9 cellular contexts compared by ENCODE assay signal in the genomic region with DNA sequence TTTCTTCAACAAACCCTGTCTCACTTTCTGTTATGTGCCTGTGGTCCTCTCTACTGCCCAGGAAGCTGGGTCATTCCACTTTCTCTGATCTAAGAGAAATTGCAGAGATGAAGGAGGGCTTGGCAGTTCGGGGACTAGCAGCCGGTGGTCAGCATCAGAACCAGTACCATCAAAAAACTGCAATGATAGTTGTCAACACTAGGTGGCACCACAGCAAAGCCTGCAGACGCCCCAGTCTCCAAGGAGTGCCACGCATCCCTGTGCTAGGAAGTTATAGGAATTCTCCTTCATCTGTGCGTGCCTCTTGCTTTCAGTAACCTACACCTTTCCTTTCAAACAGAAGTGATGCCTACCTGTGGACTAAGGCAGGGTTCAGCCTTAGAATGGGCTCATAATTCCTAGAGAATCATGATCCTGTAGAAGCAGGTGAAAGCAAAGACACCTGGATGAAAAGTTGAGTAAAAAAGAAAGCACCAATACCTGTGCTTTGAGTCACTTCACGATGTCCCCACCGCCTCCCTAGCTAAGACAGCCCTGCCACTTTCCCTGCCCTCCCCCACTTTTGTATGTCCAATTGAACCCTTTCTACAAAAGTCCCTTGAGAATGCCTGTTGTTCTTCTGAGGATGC.
DNase-seq lines count a peak whose midpoint lies in the region; ATAC-seq and TF ChIP-seq lines count a peak whose summit lies in the region.
"Had no signal": no experiment of that assay in that cellular context is flagged by ENCODE, and none has a peak within 500 bp of the region (broad histone marks: within the 10 kb centered on the region; RNA-seq: fewer than 3 reads in every experiment).

No MANE protein-coding gene starts in this region.

- DNase-seq in BE2C (peak; percentile 64), NCI-H1092 (lab: John Stamatoyannopoulos, UW) (peak; percentile 40), heart left ventricle (peak in 3 of 5 donors; percentile 31 to 41 (median 32)), pulmonary artery endothelial cell (ENCODE audit: low read depth, low spot score) (peak; percentile 5), posterior vena cava (ENCODE audit: low spot score) (no peak)
- peak; percentile 3 for DNase-seq in activated naive CD8-positive, alpha-beta T cell treated with anti-CD3 and anti-CD28 coated beads for 36 hours

- no peak for TF ChIP-seq POLR2A in heart left ventricle (IDR thresholded peaks at IDR 0.05)

- no peaks in the 10 kb centered on the region for H3K4me1 Mint-ChIP-seq in activated naive CD8-positive, alpha-beta T cell treated with anti-CD3 and anti-CD28 coated beads for 36 hours
- H3K4me1 Mint-ChIP-seq: memory B cell had no signal

- H3K27me3 Mint-ChIP-seq in activated naive CD8-positive, alpha-beta T cell treated with anti-CD3 and anti-CD28 coated beads for 36 hours = peaks cover 15% of the 10 kb centered on the region

- no peaks in the 10 kb centered on the region for H3K9me3 ChIP-seq in BE2C
- no peaks in the 10 kb centered on the region for H3K9me3 ChIP-seq in heart left ventricle

- H3K36me3 ChIP-seq in BE2C (no peaks in the 10 kb centered on the region), heart left ventricle (no peaks in the 10 kb centered on the region)

- H3K9me3 Mint-ChIP-seq in activated naive CD8-positive, alpha-beta T cell treated with anti-CD3 and anti-CD28 coated beads for 36 hours = no peaks in the 10 kb centered on the region
- H3K9me3 Mint-ChIP-seq: memory B cell had no signal

- peak; percentile 90 for TF ChIP-seq CTCF in BE2C (IDR thresholded peaks at IDR 0.05; ENCODE audit: low read depth, low read length)
- TF ChIP-seq CTCF in heart left ventricle (IDR thresholded peaks at IDR 0.05) = peak; percentile 71 to 89 (median 82)

- H3K4me3 ChIP-seq in BE2C (ENCODE audit: low read depth, low read length) (no peak overlapping the region), heart left ventricle (no peak overlapping the region)

- no peak overlapping the region for H3K27ac Mint-ChIP-seq in activated naive CD8-positive, alpha-beta T cell treated with anti-CD3 and anti-CD28 coated beads for 36 hours
- H3K27ac Mint-ChIP-seq: memory B cell had no signal

- no peaks in the 10 kb centered on the region for H3K27me3 ChIP-seq in BE2C
- no peaks in the 10 kb centered on the region for H3K27me3 ChIP-seq in heart left ventricle

- intact Hi-C loops in heart left ventricle (cut with DNase I) (loop anchor here (2.0 to 10.0 kb wide), 10 partner anchors 531 to 1111 kb away; a partner anchor contains a TSS), posterior vena cava (cut with DNase I) (no loop called here)

- 17 to 18% (median 18%) methylated on average over 7 of the region's 7 CpGs for WGBS in heart left ventricle, 4 donors

- H3K36me3 Mint-ChIP-seq in activated naive CD8-positive, alpha-beta T cell treated with anti-CD3 and anti-CD28 coated beads for 36 hours = no peaks in the 10 kb centered on the region
- H3K36me3 Mint-ChIP-seq: memory B cell had no signal

- no peak overlapping the region for H3K4me3 Mint-ChIP-seq in activated naive CD8-positive, alpha-beta T cell treated with anti-CD3 and anti-CD28 coated beads for 36 hours
- H3K4me3 Mint-ChIP-seq: memory B cell had no signal

- H3K27ac ChIP-seq in heart left ventricle = no peak overlapping the region

- ATAC-seq in GM18907 (IDR thresholded peaks at IDR 0.05; ENCODE audit: unreplicated experiment) (peak; percentile 55), heart left ventricle (peak; percentile 52 to 83 (median 62)), GM21515 (IDR thresholded peaks at IDR 0.05; ENCODE audit: unreplicated experiment) (no peak)

- H3K4me1 ChIP-seq in BE2C (peaks cover 3% of the 10 kb centered on the region; the same call in 1 of the 2 replicates), heart left ventricle (peaks cover 0 to 8% (median 0%) of the 10 kb centered on the region in 12 donors)

Comparison
In these comparisons a context has a peak if more than half of its experiments do, and no peak if none do; other contexts are left out.
1. intact Hi-C loops: an anchor here in heart left ventricle (2.0 to 10.0 kb wide); none called in posterior vena cava.